Comparison of ENCODE assay signal across 8 cellular contexts in genomic region chr11:6234314-6235031, GRCh38. TPM values are rescaled to one million over a fixed set of nuclear protein-coding genes. Genes with fewer than 3 reads are reported as not detected.
DNase-seq lines count a peak whose midpoint lies in the region; ATAC-seq and TF ChIP-seq lines count a peak whose summit lies in the region.

TSS of gene FHIP1B (minus strand) at chr11:6234636. CDS start at chr11:6224516, 10,120 bp downstream.

- no peak for TF ChIP-seq CTCF in lung (IDR thresholded peaks at IDR 0.05; ENCODE audit: control extremely low read depth, extremely low read depth)

- H3K27ac ChIP-seq in CD4-positive, alpha-beta memory T cell (ENCODE audit: low read depth, low read length), result peak within 1 kb of the TSS; percentile 75
- H3K27ac ChIP-seq in lung (ENCODE audit: low read depth in 1 of 2, low read length in 1 of 2), result peak within 1 kb of the TSS; percentile 80 to 91

- H3K4me3 Mint-ChIP-seq in CD4-positive, alpha-beta memory T cell, result peak within 1 kb of the TSS; percentile 96 to 100 (median 98)

- DNase-seq in CD4-positive, alpha-beta memory T cell, result peak; percentile 99 to 100 (median 100)
- DNase-seq in HS-27A (ENCODE audit: low read depth) (peak; percentile 99), NK-92 (lab: John Stamatoyannopoulos, UW; ENCODE audit: unreplicated experiment) (peak; percentile 98), lung (ENCODE audit: low spot score) (peak; percentile 100)
- DNase-seq in activated CD8-positive, alpha-beta memory T cell treated with anti-CD3 and anti-CD28 coated beads for 24 hours, result peak; percentile 98
- DNase-seq in effector CD8-positive, alpha-beta T cell (lab: John Stamatoyannopoulos, UW), result peak; percentile 98
- peak; percentile 98 to 100 (median 98) for DNase-seq in stimulated activated CD4-positive, alpha-beta T cell treated with anti-CD3 and anti-CD28 coated beads, TNF-alpha, amount 100 ng/mL, for 48 hours (ENCODE audit: low read depth in 3 of 3)

- no peaks in the 10 kb centered on the region for H3K27me3 ChIP-seq in CD4-positive, alpha-beta memory T cell (ENCODE audit: insufficient read depth, low read length)
- H3K27me3 ChIP-seq in lung (ENCODE audit: control insufficient read depth, insufficient read depth), result no peaks in the 10 kb centered on the region

- POLR2A ChIA-PET in CD4-positive, alpha-beta memory T cell (lab: Charles Lee; ENCODE audit: partially characterized antibody), result interaction anchor here (1.0 to 1.9 kb wide), 7 partner anchors 26 to 449 kb away, joined by 3 to 14 read pairs (median 4); partner anchors contain the start of genes APBB1, ARFIP2, CCKBR and MRPL17

- H3K9me3 ChIP-seq in CD4-positive, alpha-beta memory T cell (ENCODE audit: control insufficient read depth in 1 of 2, low read length in 2 of 2), result no peaks in the 10 kb centered on the region
- H3K9me3 ChIP-seq in lung (ENCODE audit: control insufficient read depth in 2 of 2, insufficient read depth in 1 of 2, low read length in 1 of 2), result no peaks in the 10 kb centered on the region

- intact Hi-C loops in CD4-positive, alpha-beta memory T cell (cut with micrococcal nuclease), result loop anchor here (1.0 to 10.0 kb wide), 10 partner anchors 24 to 1750 kb away; partner anchors contain the start of genes ARFIP2, CCKBR, EIF3F and MRPL17

- 0% methylated on average over 57 to 59 of the region's 59 CpGs for WGBS in lung, 2 donors

- no peaks in the 10 kb centered on the region for H3K36me3 ChIP-seq in CD4-positive, alpha-beta memory T cell (ENCODE audit: insufficient read depth, low read length)
- H3K36me3 ChIP-seq in lung (ENCODE audit: control insufficient read depth in 2 of 2, insufficient read depth in 2 of 2, low read length in 2 of 2), result no peaks in the 10 kb centered on the region

- peaks cover 0 to 2% of the 10 kb centered on the region in 2 donors for H3K27me3 Mint-ChIP-seq in CD4-positive, alpha-beta memory T cell

- peak within 1 kb of the TSS; percentile 87 to 100 (median 99) for H3K27ac Mint-ChIP-seq in CD4-positive, alpha-beta memory T cell

- peak; percentile 95 for ATAC-seq in GM19467 (IDR thresholded peaks at IDR 0.05; ENCODE audit: unreplicated experiment)
- ATAC-seq in lung (ENCODE audit: insufficient read depth, low FRiP score), result peak; percentile 98

- peaks cover 32% of the 10 kb centered on the region for H3K4me1 ChIP-seq in CD4-positive, alpha-beta memory T cell (ENCODE audit: insufficient read depth, low read length)
- H3K4me1 ChIP-seq in lung (ENCODE audit: control insufficient read depth in 2 of 2, insufficient read depth in 2 of 2, low read length in 2 of 2), result peaks cover 0 to 10% of the 10 kb centered on the region in 2 donors

- CTCF ChIA-PET in CD4-positive, alpha-beta memory T cell (lab: Charles Lee; ENCODE audit: partially characterized antibody), result interaction anchor here (1.0 to 2.1 kb wide), 3 partner anchors 9 to 17 kb away, joined by 3 to 10 read pairs (median 4); no protein-coding TSS in a partner anchor

- peak within 1 kb of the TSS; percentile 80 to 86 for H3K4me3 ChIP-seq in CD4-positive, alpha-beta memory T cell (ENCODE audit: low read length in 2 of 2)
- H3K4me3 ChIP-seq in lung, result peak within 1 kb of the TSS; percentile 81

- H3K4me1 Mint-ChIP-seq in CD4-positive, alpha-beta memory T cell, result peaks cover 28 to 52% (median 43%) of the 10 kb centered on the region in 4 donors

- no peaks in the 10 kb centered on the region for H3K9me3 Mint-ChIP-seq in CD4-positive, alpha-beta memory T cell

- H3K36me3 Mint-ChIP-seq in CD4-positive, alpha-beta memory T cell, result peaks cover 0 to 6% of the 10 kb centered on the region in 2 donors

RNA-seq across cellular contexts. Expression of gene FHIP1B, which starts in this region (rescaled TPM):
- total RNA-seq in CD4-positive, alpha-beta memory T cell, result 10 to 100 TPM; 48.7 to 50.8 TPM
- 10 to 100 TPM; 12.0 to 16.7 TPM for polyA plus RNA-seq in CD4-positive, alpha-beta memory T cell
- total RNA-seq in lung, result 10 to 100 TPM; 42.0 to 43.4 TPM
- polyA plus RNA-seq in lung, result 10 to 100 TPM; 40.9 to 41.5 TPM

Comparison
In these comparisons a context has a peak if more than half of its experiments do, and no peak if none do; other contexts are left out.
1. Peak in every context shown above with its lines: DNase-seq, ATAC-seq, H3K4me3 ChIP-seq and H3K27ac ChIP-seq.